23 cellular contexts compared by ENCODE assay signal in the genomic region with DNA sequence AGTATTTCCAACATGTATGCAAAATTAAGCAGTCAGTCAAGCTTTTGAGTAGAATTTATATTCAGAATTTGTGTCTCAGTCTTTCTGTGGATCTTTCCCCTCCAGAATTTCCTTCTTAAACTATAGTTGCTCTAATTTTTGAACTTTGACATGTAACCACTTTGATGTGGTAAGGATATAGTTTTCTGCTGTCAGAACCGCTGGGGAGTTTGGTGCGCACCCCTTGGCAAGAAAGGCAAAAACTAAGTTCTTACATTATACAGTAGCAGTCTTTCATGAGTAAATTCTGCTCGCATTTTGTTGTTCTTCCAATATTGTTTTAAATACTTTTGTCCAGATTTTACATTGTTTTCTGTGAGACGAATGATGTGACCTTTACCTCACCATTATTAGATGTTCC.
DNase-seq lines count a peak whose midpoint lies in the region; ATAC-seq, FAIRE-seq and TF ChIP-seq lines count a peak whose summit lies in the region.
"Had no signal": no experiment of that assay in that cellular context is flagged by ENCODE, and none has a peak within 500 bp of the region (broad histone marks: within the 10 kb centered on the region; RNA-seq: fewer than 3 reads in every experiment).

No MANE protein-coding gene starts in this region.

- H3K27ac Mint-ChIP-seq in naive thymus-derived CD4-positive, alpha-beta T cell: peak overlapping the region in 1 of 9 donors; percentile 7
- no peak overlapping the region for H3K27ac Mint-ChIP-seq in osteocyte (ENCODE audit: unreplicated experiment)
- H3K27ac Mint-ChIP-seq: B cell; CD14-positive monocyte; CD4-positive, CD25-positive, alpha-beta regulatory T cell had no signal

- H4K20me1 ChIP-seq in HepG2 (ENCODE audit: insufficient read depth, low read length): peaks cover 12% of the 10 kb centered on the region; the same call in 1 of the 2 replicates

- no peak for TF ChIP-seq POLR2A in HepG2 (IDR thresholded peaks at IDR 0.05; ENCODE audit: insufficient read depth in 1 of 2, low read depth in 2 of 2, low read length in 2 of 2)
- no peak for TF ChIP-seq POLR2A in right lobe of liver (IDR thresholded peaks at IDR 0.05)

- TF ChIP-seq CTCF in HepG2 (CRISPR knock-in tag; IDR thresholded peaks at IDR 0.05): no peak
- TF ChIP-seq CTCF in right lobe of liver (IDR thresholded peaks at IDR 0.05): no peak
- TF ChIP-seq CTCF in osteocyte (IDR thresholded peaks at IDR 0.05): no peak
- no peak for TF ChIP-seq CTCF in GM20000 (IDR thresholded peaks at IDR 0.05; ENCODE audit: extremely low read depth, missing control alignments)

- peaks cover 0 to 18% (median 9%) of the 10 kb centered on the region in 11 donors for H3K9me3 Mint-ChIP-seq in naive thymus-derived CD4-positive, alpha-beta T cell
- H3K9me3 Mint-ChIP-seq in osteocyte (ENCODE audit: unreplicated experiment): peaks cover 9% of the 10 kb centered on the region

- H3K9me3 ChIP-seq in HepG2 (ENCODE audit: low read length) (peaks cover 6% of the 10 kb centered on the region; the same call in 1 of the 2 replicates), right lobe of liver (no peaks in the 10 kb centered on the region)
- peaks cover 0 to 6% (median 0%) of the 10 kb centered on the region in 3 experiments for H3K9me3 ChIP-seq in naive thymus-derived CD4-positive, alpha-beta T cell (ENCODE audit: control insufficient read depth in 2 of 3, low read length in 3 of 3)

- peaks cover 20% of the 10 kb centered on the region for H3K4me1 ChIP-seq in HepG2 (ENCODE audit: insufficient read depth, low read length)
- no peaks in the 10 kb centered on the region for H3K4me1 ChIP-seq in right lobe of liver
- peaks cover 0 to 5% of the 10 kb centered on the region in 2 donors for H3K4me1 ChIP-seq in naive thymus-derived CD4-positive, alpha-beta T cell (ENCODE audit: control insufficient read depth in 2 of 2, insufficient read depth in 2 of 2, low read length in 2 of 2)

- intact Hi-C loops in HepG2 (cut with micrococcal nuclease; ENCODE audit: unreplicated experiment): no loop called here
- intact Hi-C loops in right lobe of liver (cut with DNase I): no loop called here
- intact Hi-C loops in naive thymus-derived CD4-positive, alpha-beta T cell (cut with micrococcal nuclease): no loop called here

- H3K27me3 Mint-ChIP-seq in naive thymus-derived CD4-positive, alpha-beta T cell: no peaks in the 10 kb centered on the region
- no peaks in the 10 kb centered on the region for H3K27me3 Mint-ChIP-seq in osteocyte (ENCODE audit: unreplicated experiment)
- H3K27me3 Mint-ChIP-seq: B cell; CD4-positive, alpha-beta memory T cell; CD4-positive, CD25-positive, alpha-beta regulatory T cell; CD8-positive, alpha-beta memory T cell had no signal

- POLR2A ChIA-PET in HepG2 (lab: Yijun Ruan, JAX): no interaction called here
- POLR2A ChIA-PET in naive thymus-derived CD4-positive, alpha-beta T cell (lab: Charles Lee): no interaction called here

- H3K4me3 ChIP-seq in HepG2 (replicated peaks in 1 of 3; ENCODE audit: insufficient read depth in 1 of 3, low read depth in 2 of 3, low read length in 3 of 3) (no peak overlapping the region), right lobe of liver (no peak overlapping the region)
- H3K4me3 ChIP-seq in Jurkat, Clone E6-1 (ENCODE audit: low read length): no peak overlapping the region
- H3K4me3 ChIP-seq in naive thymus-derived CD4-positive, alpha-beta T cell (ENCODE audit: low read length): no peak overlapping the region
- H3K4me3 ChIP-seq: A549, GM12878 had no signal

- TF ChIP-seq RAD21 in HepG2 (CRISPR knock-in tag; IDR thresholded peaks at IDR 0.05): no peak

- H3K36me3 ChIP-seq in HepG2 (replicated peaks in 1 of 2; ENCODE audit: control insufficient read depth in 1 of 2, insufficient read depth in 2 of 2, low read length in 2 of 2) (no peaks in the 10 kb centered on the region; a peak in 1 of 5 replicates), right lobe of liver (no peaks in the 10 kb centered on the region)
- no peaks in the 10 kb centered on the region for H3K36me3 ChIP-seq in naive thymus-derived CD4-positive, alpha-beta T cell (ENCODE audit: control insufficient read depth in 2 of 3, insufficient read depth in 3 of 3, low read length in 3 of 3)

- H3K4me2 ChIP-seq in HepG2 (ENCODE audit: low read depth, low read length): no peak overlapping the region
- H3K4me2 ChIP-seq: A549 had no signal

- no peak for DNase-seq in HepG2 (ENCODE audit: low spot score)
- DNase-seq in right lobe of liver: no peak
- DNase-seq in Jurkat, Clone E6-1 (ENCODE audit: low read depth, low spot score): peak; percentile 37
- DNase-seq in SW480 (ENCODE audit: low spot score): peak; percentile 24
- peak in 3 of 9 donors; percentile 3 to 17 (median 4) for DNase-seq in naive thymus-derived CD4-positive, alpha-beta T cell
- no peak for DNase-seq in osteocyte (ENCODE audit: extremely low spot score, unreplicated experiment)
- no peak for DNase-seq in GM20000 (ENCODE audit: low spot score)
- DNase-seq: AML-193; C1 segment of cervical spinal cord; CD4-positive, alpha-beta memory T cell; CD4-positive, CD25-positive, alpha-beta regulatory T cell; CD8-positive, alpha-beta memory T cell; DMS79 treated with DMSO at 0.1 percent for 48 hours; EL; GDM1 had no signal

- H3K9ac ChIP-seq in HepG2 (ENCODE audit: insufficient read depth, low read depth, low read length): no peak overlapping the region

- WGBS in HepG2 (ENCODE audit: low lambda C conversion rate): 78% methylated on average over 4 of the region's 4 CpGs
- 77% methylated on average over 4 of the region's 4 CpGs for WGBS in right lobe of liver (ENCODE audit: insufficient coverage, low coverage, low lambda C conversion rate, missing lambda C conversion rate)

- no peaks in the 10 kb centered on the region for H3K27me3 ChIP-seq in HepG2 (ENCODE audit: control insufficient read depth in 1 of 2, insufficient read depth in 2 of 2, low read length in 2 of 2)
- no peaks in the 10 kb centered on the region for H3K27me3 ChIP-seq in right lobe of liver
- no peaks in the 10 kb centered on the region for H3K27me3 ChIP-seq in naive thymus-derived CD4-positive, alpha-beta T cell (ENCODE audit: control insufficient read depth in 2 of 2, insufficient read depth in 2 of 2, low read length in 2 of 2)

- H3K4me1 Mint-ChIP-seq in naive thymus-derived CD4-positive, alpha-beta T cell: peaks cover 9 to 49% (median 34%) of the 10 kb centered on the region in 7 donors
- H3K4me1 Mint-ChIP-seq in osteocyte (ENCODE audit: unreplicated experiment): peaks cover 25% of the 10 kb centered on the region
- H3K4me1 Mint-ChIP-seq: CD14-positive monocyte had no signal

- no peak overlapping the region for H2AFZ ChIP-seq in HepG2 (ENCODE audit: low read length)

- ATAC-seq in HepG2 (no peak), right lobe of liver (no peak), GM21786 (IDR thresholded peaks at IDR 0.05; ENCODE audit: unreplicated experiment) (no peak)
- no peak for ATAC-seq in naive thymus-derived CD4-positive, alpha-beta T cell
- ATAC-seq: A549, GM12878 had no signal

- peaks cover 0 to 17% (median 10%) of the 10 kb centered on the region in 5 donors for H3K36me3 Mint-ChIP-seq in naive thymus-derived CD4-positive, alpha-beta T cell
- H3K36me3 Mint-ChIP-seq in osteocyte (ENCODE audit: unreplicated experiment): peaks cover 13% of the 10 kb centered on the region
- H3K36me3 Mint-ChIP-seq: CD14-positive monocyte had no signal

- peak overlapping the region; percentile 29 for H3K27ac ChIP-seq in HepG2 (ENCODE audit: extremely low read length, insufficient read depth, low read length)
- H3K27ac ChIP-seq in right lobe of liver: no peak overlapping the region
- H3K27ac ChIP-seq in naive thymus-derived CD4-positive, alpha-beta T cell (ENCODE audit: low read depth, low read length): no peak overlapping the region
- H3K27ac ChIP-seq: 22Rv1, A549 had no signal

- TF ChIP-seq EP300 in HepG2 (IDR thresholded peaks at IDR 0.05; ENCODE audit: low read depth in 2 of 2, low read length in 2 of 2): no peak
- TF ChIP-seq EP300 in HepG2 (CRISPR knock-in tag; IDR thresholded peaks at IDR 0.05; ENCODE audit: borderline replicate concordance): no peak

- in situ Hi-C loops in HepG2 (cut with HindIII; ENCODE audit: extremely low pct_ligation_motif_present, low pct_unique_long_range_greater_than_20kb): no loop called here

- CTCF ChIA-PET in HepG2 (lab: Yijun Ruan, JAX; ENCODE audit: low intra/inter-chr PET ratio, low total read pairs): no interaction called here
- CTCF ChIA-PET in naive thymus-derived CD4-positive, alpha-beta T cell (lab: Charles Lee): no interaction called here

- peak; percentile 28 for FAIRE-seq in HepG2 (lab: Jason Lieb, UNC)
- FAIRE-seq: A549, GM12878, GM12892, GM18507 had no signal

- peak overlapping the region in 6 of 10 donors; percentile 14 to 66 (median 36) for H3K4me3 Mint-ChIP-seq in naive thymus-derived CD4-positive, alpha-beta T cell
- no peak overlapping the region for H3K4me3 Mint-ChIP-seq in osteocyte (ENCODE audit: unreplicated experiment)
- H3K4me3 Mint-ChIP-seq: B cell; CD14-positive monocyte; CD4-positive, CD25-positive, alpha-beta regulatory T cell; CD8-positive, alpha-beta memory T cell had no signal

- BruUV-seq in HepG2 (replicated peaks; lab: Mats Ljungman, UMichigan): TSS peak; percentile 5

- peaks cover 59% of the 10 kb centered on the region for H3K79me2 ChIP-seq in HepG2 (ENCODE audit: insufficient read depth, low read length)

TF ChIP-seq in HepG2, 621 proteins besides CTCF, POLR2A, EP300 and RAD21 (continues in another document):
- TF ChIP-seq RNF2 (conservative IDR thresholded peaks at IDR 0.05; ENCODE audit: low read depth) (no peak), SCMH1 (CRISPR knock-in tag; IDR thresholded peaks at IDR 0.05; ENCODE audit: borderline replicate concordance) (no peak), HDAC2 (CRISPR knock-in tag; IDR thresholded peaks at IDR 0.05) (no peak), NFIB (CRISPR knock-in tag; IDR thresholded peaks at IDR 0.05; ENCODE audit: borderline replicate concordance) (no peak), CENPT (CRISPR knock-in tag; IDR thresholded peaks at IDR 0.05; ENCODE audit: low read depth) (no peak), SNAPC2 (CRISPR knock-in tag; IDR thresholded peaks at IDR 0.05) (no peak), ZNF18 (CRISPR knock-in tag; IDR thresholded peaks at IDR 0.05; ENCODE audit: insufficient replicate concordance) (no peak), THYN1 (CRISPR knock-in tag; IDR thresholded peaks at IDR 0.05; ENCODE audit: borderline replicate concordance, low read depth) (no peak)

Comparison
In these comparisons a context has a peak if more than half of its experiments do, and no peak if none do; other contexts are left out.
1. DNase-seq: peak in Jurkat, Clone E6-1 (single experiment) and SW480 (single experiment); none in HepG2 (single experiment), right lobe of liver (0 of 3), osteocyte (single experiment) and GM20000 (single experiment).